In genomic region chr12:16174282-16174681, GRCh38 we compare ENCODE assay signal across 8 cellular contexts.
"Had no signal": no experiment of that assay in that cellular context is flagged by ENCODE, and none has a peak within 500 bp of the region (broad histone marks: within the 10 kb centered on the region; RNA-seq: fewer than 3 reads in every experiment).

No MANE protein-coding gene starts in this region.

- DNase-seq: GDM1, GF-D8 had no signal

- ATAC-seq: GM12878 had no signal

- H3K4me3 ChIP-seq: GM12878 had no signal

- FAIRE-seq: G401.6, GM12878, GM12891, GM12892, GM18507, GM19239 had no signal
